1 cellular context compared by ENCODE assay signal in genomic region chr19:43673702-43674629, GRCh38.
TF ChIP-seq lines count a peak whose summit lies in the region.

No MANE protein-coding gene starts in this region.

TF ChIP-seq in HEK293, 187 proteins besides CTCF, POLR2A, EP300 and RAD21 (continued from another document):
- TF ChIP-seq ZNF280C (tag by site-specific recombination; IDR thresholded peaks at IDR 0.05) (no peak), ZNF768 (tag by site-specific recombination; IDR thresholded peaks at IDR 0.05) (no peak), ZNF37A (tag by site-specific recombination; IDR thresholded peaks at IDR 0.05) (no peak), ZNF561 (tag by site-specific recombination; IDR thresholded peaks at IDR 0.05; ENCODE audit: borderline replicate concordance) (peak; percentile 94), PRDM2 (tag by site-specific recombination; IDR thresholded peaks at IDR 0.05; ENCODE audit: borderline replicate concordance) (no peak), ZNF501 (tag by site-specific recombination; IDR thresholded peaks at IDR 0.05) (no peak), ZNF664 (tag by site-specific recombination; IDR thresholded peaks at IDR 0.05) (peak; percentile 99)
